Comparison of ENCODE assay signal across 8 cellular contexts in genomic region chr14:64503184-64503433, GRCh38. TPM values are rescaled to one million over a fixed set of nuclear protein-coding genes. Genes with fewer than 3 reads are reported as not detected.
DNase-seq lines count a peak whose midpoint lies in the region; ATAC-seq, FAIRE-seq and TF ChIP-seq lines count a peak whose summit lies in the region.

No MANE protein-coding gene starts in this region.

- CTCF ChIA-PET in Calu3 (lab: Charles Lee) = interaction anchor here (1.0 kb wide), 1 partner anchor 134 kb away, joined by 3 read pairs; no protein-coding TSS in a partner anchor

- H3K9me3 ChIP-seq in mucosa of descending colon = no peaks in the 10 kb centered on the region

- H3K9me3 Mint-ChIP-seq in Calu3 (ENCODE audit: low read depth, unreplicated experiment) = no peaks in the 10 kb centered on the region

- no peak for DNase-seq in Calu3
- DNase-seq in caudate nucleus (lab: John Stamatoyannopoulos, UW) = peak in 5 of 61 donors; percentile 37 to 68 (median 53)
- no peak for DNase-seq in mucosa of descending colon
- no peak for DNase-seq in RCC 7860 (ENCODE audit: low spot score)
- DNase-seq in HTR-8/SVneo (ENCODE audit: insufficient read length, low spot score) = no peak
- DNase-seq in cerebellar cortex (ENCODE audit: low spot score) = no peak
- DNase-seq in hippocampal formation (lab: John Stamatoyannopoulos, UW) = no peak

- TF ChIP-seq CTCF in Calu3 (IDR thresholded peaks at IDR 0.05; ENCODE audit: unreplicated experiment) = no peak
- no peak for TF ChIP-seq CTCF in mucosa of descending colon (IDR thresholded peaks at IDR 0.05)

- H3K27me3 Mint-ChIP-seq in Calu3 (ENCODE audit: unreplicated experiment) = no peaks in the 10 kb centered on the region

- peak overlapping the region; percentile 79 for H3K4me3 ChIP-seq in mucosa of descending colon

- peaks cover 21% of the 10 kb centered on the region for H3K4me1 Mint-ChIP-seq in Calu3 (ENCODE audit: low read depth, unreplicated experiment)

- peak overlapping the region; percentile 99 for H3K27ac Mint-ChIP-seq in Calu3 (ENCODE audit: unreplicated experiment)

- ATAC-seq in HG03460 (IDR thresholded peaks at IDR 0.05; ENCODE audit: unreplicated experiment) (peak; percentile 1), mucosa of descending colon (no peak)

- H3K4me1 ChIP-seq in mucosa of descending colon (ENCODE audit: low read depth) = peaks cover 53% of the 10 kb centered on the region

- peak overlapping the region; percentile 97 for H3K27ac ChIP-seq in caudate nucleus (ENCODE audit: low read depth, low read length)

- peak overlapping the region; percentile 82 for H3K4me3 Mint-ChIP-seq in Calu3 (ENCODE audit: low read depth, unreplicated experiment)

- BruUV-seq in Calu3 (replicated peaks; lab: Mats Ljungman, UMichigan) = TSS peak; percentile 39

- peaks cover 58% of the 10 kb centered on the region for H3K36me3 Mint-ChIP-seq in Calu3 (ENCODE audit: insufficient read depth, unreplicated experiment)

- intact Hi-C loops in Calu3 (cut with micrococcal nuclease; ENCODE audit: unreplicated experiment) (no loop called here), mucosa of descending colon (cut with DNase I, micrococcal nuclease) (no loop called here)

- FAIRE-seq in RCC 7860 (lab: Jason Lieb, UNC) = no peak
- FAIRE-seq in HTR-8/SVneo (lab: Jason Lieb, UNC) = no peak

- no peaks in the 10 kb centered on the region for H3K36me3 ChIP-seq in mucosa of descending colon (ENCODE audit: low read depth)

RNA-seq across cellular contexts. Expression of gene ZBTB25, which starts 0.5 kb away (rescaled TPM):
- total RNA-seq in Calu3 (2022) (10.4 and 11.3 TPM in 2 replicates), mucosa of descending colon (10 to 100 TPM in 1 of 3 donors, 1 to 10 TPM in 2; 6.1 to 14.4 (median 7.2) TPM)

RNA-seq across cellular contexts. Expression of gene ZBTB1, which starts 1.5 kb away (rescaled TPM):
- total RNA-seq in Calu3 (2022) (28.1 and 29.4 TPM in 2 replicates), mucosa of descending colon (10 to 100 TPM; 26.5 to 40.9 (median 33.0) TPM)

RNA-seq across cellular contexts. Expression of gene HSPA2, which starts 37.4 kb away (rescaled TPM):
- total RNA-seq in Calu3 (2022) = 3.6 and 4.1 TPM in 2 replicates
- total RNA-seq in mucosa of descending colon = 10 to 100 TPM; 28.3 to 99.5 (median 58.2) TPM

RNA-seq across cellular contexts. Expression of gene AKAP5, which starts 37.8 kb away (rescaled TPM):
- total RNA-seq in Calu3 (2022) = 1.1 and 1.7 TPM in 2 replicates
- total RNA-seq in mucosa of descending colon = 1 to 10 TPM; 3.9 to 8.0 (median 7.4) TPM

RNA-seq across cellular contexts. Expression of gene PPP1R36, which starts 46.7 kb away (rescaled TPM):
- 0.40 TPM in 1 of 2 replicates, not detected in the other for total RNA-seq in Calu3 (2022)
- total RNA-seq in mucosa of descending colon = 10 to 100 TPM in 1 of 3 donors, 1 to 10 TPM in 2; 1.8 to 10.4 (median 7.6) TPM
